In genomic region chr15:26772588-26773484, GRCh38 we compare ENCODE assay signal across 8 cellular contexts. TPM values are rescaled to one million over a fixed set of nuclear protein-coding genes. Genes with fewer than 3 reads are reported as not detected.
A peak's percentile ranks its signal among the peaks of the same experiment; 100 is the strongest.
DNase-seq lines count a peak whose midpoint lies in the region; ATAC-seq and TF ChIP-seq lines count a peak whose summit lies in the region.

TSS of gene GABRB3 (minus strand) at chr15:26773066.

- no peaks in the 10 kb centered on the region for H3K9me3 Mint-ChIP-seq in activated CD8-positive, alpha-beta memory T cell treated with anti-CD3 and anti-CD28 coated beads, Interleukin-2, amount 10 ng/mL, durations not matched to agents 7 days and 5 days (ENCODE audit: low read depth)

- no peak for DNase-seq in activated CD8-positive, alpha-beta memory T cell treated with anti-CD3 and anti-CD28 coated beads, Interleukin-2, amount 10 ng/mL, durations not matched to agents 7 days and 5 days
- DNase-seq in activated CD8-positive, alpha-beta memory T cell treated with anti-CD3 and anti-CD28 coated beads, Interleukin-2, amount 50 U/mL, for 48 hours, result no peak
- DNase-seq in adrenal gland, result peak; percentile 34 to 81 (median 60)
- peak; percentile 84 for DNase-seq in iPS-NIHi11 (ENCODE audit: low spot score)
- no peak for DNase-seq in activated CD8-positive, alpha-beta memory T cell treated with anti-CD3 and anti-CD28 coated beads, Interleukin-2, amount 50 U/mL, for 4 hours
- DNase-seq in pons (ENCODE audit: low spot score), result no peak

- 2% methylated on average over 76 to 117 of the region's 126 CpGs; no CpG with 5 or more reads in 2 of the 4 donors for WGBS in adrenal gland, 4 donors

- peak within 1 kb of the TSS in 2 of 4 donors; percentile 8 to 62 for H3K4me3 ChIP-seq in adrenal gland
- peak within 1 kb of the TSS in 4 of 5 donors; percentile 11 to 61 (median 38) for H3K4me3 ChIP-seq in subcutaneous abdominal adipose tissue (ENCODE audit: low read depth in 1 of 5, low read length in 5 of 5)

- H3K4me3 Mint-ChIP-seq in activated CD8-positive, alpha-beta memory T cell treated with anti-CD3 and anti-CD28 coated beads, Interleukin-2, amount 10 ng/mL, durations not matched to agents 7 days and 5 days, result no peak within 1 kb of the TSS

- peaks cover 22% of the 10 kb centered on the region for H3K27me3 Mint-ChIP-seq in activated CD8-positive, alpha-beta memory T cell treated with anti-CD3 and anti-CD28 coated beads, Interleukin-2, amount 10 ng/mL, durations not matched to agents 7 days and 5 days

- no peak for TF ChIP-seq CTCF in adrenal gland (IDR thresholded peaks at IDR 0.05)

- H3K36me3 ChIP-seq in adrenal gland (replicated peaks in 1 of 2), result no peaks in the 10 kb centered on the region
- no peaks in the 10 kb centered on the region for H3K36me3 ChIP-seq in subcutaneous abdominal adipose tissue (ENCODE audit: control insufficient read depth in 5 of 5, insufficient read depth in 5 of 5, low read length in 5 of 5)

- intact Hi-C loops in adrenal gland (cut with DNase I), result no loop called here

- peaks cover 12% of the 10 kb centered on the region for H3K27me3 ChIP-seq in adrenal gland
- H3K27me3 ChIP-seq in subcutaneous abdominal adipose tissue (ENCODE audit: control insufficient read depth in 5 of 5, insufficient read depth in 4 of 5, low read length in 5 of 5), result peaks cover 11 to 26% (median 19%) of the 10 kb centered on the region in 5 donors

- H3K4me1 Mint-ChIP-seq in activated CD8-positive, alpha-beta memory T cell treated with anti-CD3 and anti-CD28 coated beads, Interleukin-2, amount 10 ng/mL, durations not matched to agents 7 days and 5 days, result no peaks in the 10 kb centered on the region

- no peak within 1 kb of the TSS for H3K9ac ChIP-seq in subcutaneous abdominal adipose tissue (ENCODE audit: low read length in 5 of 5)

- H3K27ac Mint-ChIP-seq in activated CD8-positive, alpha-beta memory T cell treated with anti-CD3 and anti-CD28 coated beads, Interleukin-2, amount 10 ng/mL, durations not matched to agents 7 days and 5 days, result peak within 1 kb of the TSS; percentile 50

- no peak for ATAC-seq in activated CD8-positive, alpha-beta memory T cell treated with anti-CD3 and anti-CD28 coated beads, Interleukin-2, amount 10 ng/mL, durations not matched to agents 7 days and 5 days
- no peak for ATAC-seq in HG03378 (IDR thresholded peaks at IDR 0.05; ENCODE audit: unreplicated experiment)

- CTCF ChIA-PET in activated CD8-positive, alpha-beta memory T cell treated with anti-CD3 and anti-CD28 coated beads, Interleukin-2, amount 10 ng/mL, durations not matched to agents 7 days and 5 days (lab: Charles Lee), result no interaction called here

- H3K36me3 Mint-ChIP-seq in activated CD8-positive, alpha-beta memory T cell treated with anti-CD3 and anti-CD28 coated beads, Interleukin-2, amount 10 ng/mL, durations not matched to agents 7 days and 5 days, result peaks cover 4% of the 10 kb centered on the region

- H3K27ac ChIP-seq in adrenal gland, result peak within 1 kb of the TSS in 1 of 5 donors; percentile 23
- H3K27ac ChIP-seq in subcutaneous abdominal adipose tissue (ENCODE audit: low read depth, low read length), result no peak within 1 kb of the TSS

- peaks cover 3 to 14% of the 10 kb centered on the region in 2 donors for H3K4me1 ChIP-seq in adrenal gland (replicated peaks in 1 of 2)
- H3K4me1 ChIP-seq in subcutaneous abdominal adipose tissue (ENCODE audit: control insufficient read depth in 5 of 5, insufficient read depth in 5 of 5, low read length in 5 of 5), result peaks cover 0 to 16% (median 9%) of the 10 kb centered on the region in 5 donors

- no peak for TF ChIP-seq POLR2A in adrenal gland (IDR thresholded peaks at IDR 0.05)

- H3K9me3 ChIP-seq in adrenal gland (replicated peaks in 1 of 3), result no peaks in the 10 kb centered on the region
- no peaks in the 10 kb centered on the region for H3K9me3 ChIP-seq in subcutaneous abdominal adipose tissue (ENCODE audit: control insufficient read depth in 5 of 5, low read length in 5 of 5)

RNA-seq across cellular contexts. Expression of gene GABRB3, which starts in this region (rescaled TPM):
- total RNA-seq in activated CD8-positive, alpha-beta memory T cell treated with anti-CD3 and anti-CD28 coated beads, Interleukin-2, amount 10 ng/mL, durations not matched to agents 7 days and 5 days, result not detected
- total RNA-seq in adrenal gland, result 10 to 100 TPM in 1 of 8 donors, 1 to 10 TPM in 6, under 1 TPM in 1; 0.95 to 13.3 (median 3.3) TPM
- polyA plus RNA-seq in adrenal gland, result 10 to 100 TPM in 1 of 3 donors, 1 to 10 TPM in 2; 1.1 to 11.3 (median 2.6) TPM

Comparison
In these comparisons a context has a peak if more than half of its experiments do, and no peak if none do; other contexts are left out.
1. DNase-seq: peak in adrenal gland (7 of 7) and iPS-NIHi11 (single experiment); none in activated CD8-positive, alpha-beta memory T cell treated with anti-CD3 and anti-CD28 coated beads, Interleukin-2, amount 10 ng/mL, durations not matched to agents 7 days and 5 days (single experiment), activated CD8-positive, alpha-beta memory T cell treated with anti-CD3 and anti-CD28 coated beads, Interleukin-2, amount 50 U/mL, for 48 hours (single experiment), activated CD8-positive, alpha-beta memory T cell treated with anti-CD3 and anti-CD28 coated beads, Interleukin-2, amount 50 U/mL, for 4 hours (single experiment) and pons (single experiment).